Comparison of ENCODE assay signal across 8 cellular contexts in the genomic region with DNA sequence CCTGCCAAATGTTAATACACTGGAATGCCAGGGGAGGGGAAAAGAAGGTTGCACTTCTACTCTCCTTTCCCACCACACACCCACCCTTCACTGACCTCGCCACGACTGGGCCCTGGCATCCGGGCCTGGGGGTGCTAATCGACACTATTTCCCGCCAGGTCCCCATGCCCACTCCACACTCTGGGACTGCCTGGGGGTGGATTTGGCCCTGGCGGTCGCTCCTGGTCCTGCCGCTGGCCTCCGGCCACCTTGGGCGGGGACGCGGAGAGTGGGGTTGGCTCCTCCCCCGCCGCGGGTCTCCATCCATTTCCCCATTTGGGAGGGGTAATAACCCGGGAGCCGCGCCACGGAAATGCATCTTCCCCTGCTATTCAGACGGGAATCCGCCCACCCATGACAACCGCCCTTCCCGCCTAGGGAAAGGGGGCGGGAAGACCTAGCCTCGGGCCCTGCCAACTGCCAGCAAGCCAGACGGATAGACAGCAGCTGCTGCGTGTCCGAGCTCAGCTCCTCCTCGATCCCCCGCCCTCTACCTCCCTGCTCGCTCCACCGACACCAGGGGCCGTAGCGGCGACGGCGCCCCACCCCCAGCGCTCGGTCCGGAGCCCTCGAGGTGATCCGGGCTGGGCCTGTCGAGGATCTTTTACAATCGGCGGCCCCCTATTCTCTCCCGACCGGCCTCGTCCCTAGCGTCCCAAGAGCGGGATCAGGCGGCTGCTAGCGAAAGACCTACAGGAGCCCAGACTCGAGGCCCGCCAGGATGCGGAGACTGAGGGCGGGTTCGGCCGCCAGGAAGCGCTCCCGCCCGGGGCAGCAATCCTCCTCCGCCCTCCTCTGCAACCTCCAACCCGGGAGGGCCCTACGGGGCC.
DNase-seq lines count a peak whose midpoint lies in the region; ATAC-seq and TF ChIP-seq lines count a peak whose summit lies in the region.

No MANE protein-coding gene starts in this region.

- no peak overlapping the region for H2AK5ac ChIP-seq in mesenchymal stem cell (ENCODE audit: low read length, severe bottlenecking)

- H3K18ac ChIP-seq in mesenchymal stem cell (ENCODE audit: low read depth in 1 of 2, low read length in 2 of 2): peak overlapping the region; percentile 1 to 11

- no peak overlapping the region for H3K4ac ChIP-seq in mesenchymal stem cell (ENCODE audit: low read depth in 1 of 2, low read length in 2 of 2)

- H3K36me3 ChIP-seq in BJ (ENCODE audit: control insufficient read depth, insufficient read depth, low read length): 0 out of 2 replicates have a peak, but pooled peaks cover 1% of the 10 kb centered on the region
- H3K36me3 ChIP-seq in mesenchymal stem cell (ENCODE audit: control insufficient read depth in 1 of 2, insufficient read depth in 2 of 2, low read depth in 1 of 2, low read length in 2 of 2): peaks cover 2 to 15% of the 10 kb centered on the region in 2 experiments

- H3K4me3 ChIP-seq in BJ (ENCODE audit: low read depth, low read length) (peak overlapping the region; percentile 44), epithelial cell of esophagus (ENCODE audit: low read length) (peak overlapping the region; percentile 36), mesenchymal stem cell (ENCODE audit: insufficient read depth in 1 of 2, low read depth in 1 of 2, low read length in 2 of 2) (peak overlapping the region; percentile 48 to 72)

- TF ChIP-seq CTCF in BJ (IDR thresholded peaks at IDR 0.05; ENCODE audit: insufficient read depth, low read depth, low read length): peak; percentile 42; the same call in 1 of the 2 replicates
- TF ChIP-seq CTCF in epithelial cell of esophagus (IDR thresholded peaks at IDR 0.05; ENCODE audit: insufficient read depth, low read depth, low read length, missing control alignments): peak; percentile 21

- peak overlapping the region; percentile 73 for H3K27ac ChIP-seq in mesenchymal stem cell (ENCODE audit: low read length, poor library complexity, severe bottlenecking)

- H4K8ac ChIP-seq in mesenchymal stem cell (ENCODE audit: low read length): no peak overlapping the region

- H3K36me3 Mint-ChIP-seq in activated T-cell treated with anti-CD3 and anti-CD28 coated beads, Interleukin-2, amount 50 U/mL, for 24 hours (ENCODE audit: low read depth): no peaks in the 10 kb centered on the region

- no peaks in the 10 kb centered on the region for H3K9me3 Mint-ChIP-seq in activated T-cell treated with anti-CD3 and anti-CD28 coated beads, Interleukin-2, amount 50 U/mL, for 24 hours
- H3K9me3 Mint-ChIP-seq in stimulated activated naive CD8-positive, alpha-beta T cell treated with anti-CD3 and anti-CD28 coated beads, Interleukin-15, amount 100 ng/mL, for 72 hours: no peaks in the 10 kb centered on the region

- 1% methylated on average over 41 of the region's 64 CpGs for WGBS in mesenchymal stem cell

- TF ChIP-seq POLR2A in GM19099 (IDR thresholded peaks at IDR 0.05; ENCODE audit: extremely low read depth, insufficient read length, low read depth): peak; percentile 21

- H3K27me3 Mint-ChIP-seq in activated T-cell treated with anti-CD3 and anti-CD28 coated beads, Interleukin-2, amount 50 U/mL, for 24 hours: peaks cover 41% of the 10 kb centered on the region
- H3K27me3 Mint-ChIP-seq in stimulated activated naive CD8-positive, alpha-beta T cell treated with anti-CD3 and anti-CD28 coated beads, Interleukin-15, amount 100 ng/mL, for 72 hours: no peaks in the 10 kb centered on the region

- POLR2A ChIA-PET in BJ (lab: Charles Lee): no interaction called here

- peak overlapping the region; percentile 79 for H3K9ac ChIP-seq in mesenchymal stem cell (ENCODE audit: low read length)

- H3K4me3 Mint-ChIP-seq in activated T-cell treated with anti-CD3 and anti-CD28 coated beads, Interleukin-2, amount 50 U/mL, for 24 hours: peak overlapping the region; percentile 69
- peak overlapping the region; percentile 79 to 84 for H3K4me3 Mint-ChIP-seq in stimulated activated naive CD8-positive, alpha-beta T cell treated with anti-CD3 and anti-CD28 coated beads, Interleukin-15, amount 100 ng/mL, for 72 hours

- DNase-seq in BJ (ENCODE audit: low read depth) (peak; percentile 33), NCI-H748 treated with DMSO at 0.1 percent for 48 hours (lab: John Stamatoyannopoulos, UW) (peak; percentile 77), epithelial cell of esophagus (ENCODE audit: low read depth) (peak; percentile 59), mesenchymal stem cell (peak; percentile 83)
- DNase-seq in activated T-cell treated with anti-CD3 and anti-CD28 coated beads, Interleukin-2, amount 50 U/mL, for 24 hours: peak; percentile 62
- DNase-seq in stimulated activated naive CD8-positive, alpha-beta T cell treated with anti-CD3 and anti-CD28 coated beads, Interleukin-15, amount 100 ng/mL, for 72 hours: peak; percentile 23 to 44

- peak overlapping the region; percentile 6 for H2AFZ ChIP-seq in mesenchymal stem cell (ENCODE audit: low read depth, low read length)

- H2BK120ac ChIP-seq in mesenchymal stem cell (ENCODE audit: low read depth, low read length): no peak overlapping the region

- H2BK5ac ChIP-seq in mesenchymal stem cell (ENCODE audit: low read depth, low read length, poor library complexity, severe bottlenecking): no peak overlapping the region

- H3K79me1 ChIP-seq in mesenchymal stem cell (replicated peaks; ENCODE audit: low read length, poor library complexity, severe bottlenecking): no peaks in the 10 kb centered on the region

- H3K27ac Mint-ChIP-seq in activated T-cell treated with anti-CD3 and anti-CD28 coated beads, Interleukin-2, amount 50 U/mL, for 24 hours: peak overlapping the region; percentile 89
- peak overlapping the region; percentile 52 to 98 for H3K27ac Mint-ChIP-seq in stimulated activated naive CD8-positive, alpha-beta T cell treated with anti-CD3 and anti-CD28 coated beads, Interleukin-15, amount 100 ng/mL, for 72 hours

- peak overlapping the region; percentile 84 for H3K4me2 ChIP-seq in mesenchymal stem cell (ENCODE audit: low read length, poor library complexity, severe bottlenecking)

- H2BK12ac ChIP-seq in mesenchymal stem cell (ENCODE audit: low read length in 2 of 2): no peak overlapping the region

- CTCF ChIA-PET in BJ (lab: Yijun Ruan, JAX): interaction anchor here (1.1 to 4.0 kb wide), 4 partner anchors 8 to 152 kb away, joined by 3 to 14 read pairs (median 10); no protein-coding TSS in a partner anchor

- H3K9me3 ChIP-seq in mesenchymal stem cell (ENCODE audit: control insufficient read depth, low read length): no peaks in the 10 kb centered on the region

- H3K14ac ChIP-seq in mesenchymal stem cell (ENCODE audit: low read length in 2 of 2): no peak overlapping the region

- peaks cover 40% of the 10 kb centered on the region for H3K4me1 Mint-ChIP-seq in activated T-cell treated with anti-CD3 and anti-CD28 coated beads, Interleukin-2, amount 50 U/mL, for 24 hours (ENCODE audit: low read depth)
- peaks cover 17% of the 10 kb centered on the region for H3K4me1 Mint-ChIP-seq in stimulated activated naive CD8-positive, alpha-beta T cell treated with anti-CD3 and anti-CD28 coated beads, Interleukin-15, amount 100 ng/mL, for 72 hours

- H4K91ac ChIP-seq in mesenchymal stem cell (ENCODE audit: low read length): no peak overlapping the region

- H3K4me1 ChIP-seq in mesenchymal stem cell (ENCODE audit: control insufficient read depth, insufficient read depth, low read depth, low read length): peaks cover 1% of the 10 kb centered on the region

- peak; percentile 72 for ATAC-seq in HG03342 (IDR thresholded peaks at IDR 0.05; ENCODE audit: unreplicated experiment)
- ATAC-seq in stimulated activated naive CD8-positive, alpha-beta T cell treated with anti-CD3 and anti-CD28 coated beads, Interleukin-15, amount 100 ng/mL, for 72 hours: peak; percentile 69

- H3K27me3 ChIP-seq in BJ (ENCODE audit: control insufficient read depth, insufficient read depth, low read length): no peaks in the 10 kb centered on the region
- peaks cover 0 to 20% of the 10 kb centered on the region in 2 experiments for H3K27me3 ChIP-seq in mesenchymal stem cell (ENCODE audit: control insufficient read depth in 1 of 2, insufficient read depth in 1 of 2, low read length in 2 of 2)

- no peak overlapping the region for H3K23ac ChIP-seq in mesenchymal stem cell (ENCODE audit: low read length in 2 of 2)

- H2BK15ac ChIP-seq in mesenchymal stem cell (ENCODE audit: low read depth, poor library complexity, severe bottlenecking): no peak overlapping the region

Comparison
In these comparisons a context has a peak if more than half of its experiments do, and no peak if none do; other contexts are left out.
1. Peak in every context shown above with its lines: DNase-seq, ATAC-seq, H3K4me3 ChIP-seq and H3K27ac ChIP-seq.
2. DNase-seq: peak in every context shown above with its lines; median percentile 83 in mesenchymal stem cell; 77 in NCI-H748 treated with DMSO at 0.1 percent for 48 hours; 62 in activated T-cell treated with anti-CD3 and anti-CD28 coated beads, Interleukin-2, amount 50 U/mL, for 24 hours; 59 in epithelial cell of esophagus; 34 in stimulated activated naive CD8-positive, alpha-beta T cell treated with anti-CD3 and anti-CD28 coated beads, Interleukin-15, amount 100 ng/mL, for 72 hours; 33 in BJ.